23 cellular contexts compared by ENCODE assay signal in genomic region chr17:64177346-64178010, GRCh38. TPM values are rescaled to one million over a fixed set of nuclear protein-coding genes. Genes with fewer than 3 reads are reported as not detected.
DNase-seq lines count a peak whose midpoint lies in the region; ATAC-seq, FAIRE-seq and TF ChIP-seq lines count a peak whose summit lies in the region.
"Had no signal": no experiment of that assay in that cellular context is flagged by ENCODE, and none has a peak within 500 bp of the region (broad histone marks: within the 10 kb centered on the region; RNA-seq: fewer than 3 reads in every experiment).

No MANE protein-coding gene starts in this region.

- TF ChIP-seq CTCF in astrocyte (IDR thresholded peaks at IDR 0.05; ENCODE audit: insufficient read depth, low read depth, low read length) (no peak), right lobe of liver (IDR thresholded peaks at IDR 0.05) (no peak), foreskin keratinocyte (conservative IDR thresholded peaks at IDR 0.05) (no peak)

- peaks cover 24% of the 10 kb centered on the region for H3K36me3 Mint-ChIP-seq in astrocyte (ENCODE audit: low read depth, unreplicated experiment)
- H3K36me3 Mint-ChIP-seq in effector memory CD8-positive, alpha-beta T cell (ENCODE audit: insufficient read depth), result peaks cover 3% of the 10 kb centered on the region

- 48% methylated on average over 7 of the region's 7 CpGs for WGBS in right lobe of liver (ENCODE audit: insufficient coverage, low coverage, low lambda C conversion rate, missing lambda C conversion rate)

- H3K9me3 ChIP-seq in astrocyte (ENCODE audit: insufficient read depth, low read depth, low read length) (no peaks in the 10 kb centered on the region), right lobe of liver (no peaks in the 10 kb centered on the region), skeletal muscle tissue (ENCODE audit: control insufficient read depth in 3 of 3, low read length in 3 of 3) (no peaks in the 10 kb centered on the region)
- H3K9me3 ChIP-seq: tibial nerve had no signal

- H3K4me3 ChIP-seq in astrocyte (ENCODE audit: insufficient read depth, low read depth, low read length) (no peak overlapping the region), right lobe of liver (no peak overlapping the region), skeletal muscle tissue (ENCODE audit: low read length in 3 of 3) (no peak overlapping the region)
- H3K4me3 ChIP-seq: HAP-1, tibial nerve had no signal

- peaks cover 4% of the 10 kb centered on the region for H3K4me1 ChIP-seq in astrocyte (ENCODE audit: insufficient read depth, low read length)
- H3K4me1 ChIP-seq in right lobe of liver, result peaks cover 0 to 62% (median 17%) of the 10 kb centered on the region in 4 donors
- peaks cover 59 to 61% (median 60%) of the 10 kb centered on the region in 3 donors for H3K4me1 ChIP-seq in skeletal muscle tissue (ENCODE audit: control insufficient read depth in 3 of 3, insufficient read depth in 3 of 3, low read length in 3 of 3)
- H3K4me1 ChIP-seq in foreskin keratinocyte, result no peaks in the 10 kb centered on the region
- H3K4me1 ChIP-seq: HAP-1 had no signal

- intact Hi-C loops in right lobe of liver (cut with DNase I), result no loop called here

- H3K4me1 Mint-ChIP-seq in astrocyte (ENCODE audit: low read depth, unreplicated experiment), result peaks cover 25% of the 10 kb centered on the region
- no peaks in the 10 kb centered on the region for H3K4me1 Mint-ChIP-seq in effector memory CD8-positive, alpha-beta T cell (ENCODE audit: low read depth in 2 of 2)
- H3K4me1 Mint-ChIP-seq: activated naive CD8-positive, alpha-beta T cell treated with anti-CD3 and anti-CD28 coated beads for 36 hours; WTC11 had no signal

- H3K4me2 ChIP-seq in astrocyte (ENCODE audit: low read length), result no peak overlapping the region

- no peak overlapping the region for H3K27ac ChIP-seq in astrocyte (ENCODE audit: low read depth, low read length)
- H3K27ac ChIP-seq in right lobe of liver, result peak overlapping the region in 2 of 3 donors; percentile 35 to 64
- H3K27ac ChIP-seq in skeletal muscle tissue (ENCODE audit: low read depth, low read length), result peak overlapping the region; percentile 84
- no peak overlapping the region for H3K27ac ChIP-seq in foreskin keratinocyte
- H3K27ac ChIP-seq: brain microvascular endothelial cell had no signal

- ATAC-seq in right lobe of liver, result peak in 1 of 4 donors; percentile 8
- ATAC-seq in effector memory CD8-positive, alpha-beta T cell (replicated peaks), result no peak
- no peak for ATAC-seq in foreskin keratinocyte
- ATAC-seq: WTC11 had no signal

- TF ChIP-seq POLR2A in right lobe of liver (IDR thresholded peaks at IDR 0.05), result no peak

- no peaks in the 10 kb centered on the region for H3K27me3 Mint-ChIP-seq in astrocyte (ENCODE audit: low read depth, unreplicated experiment)
- no peaks in the 10 kb centered on the region for H3K27me3 Mint-ChIP-seq in effector memory CD8-positive, alpha-beta T cell
- H3K27me3 Mint-ChIP-seq: activated naive CD8-positive, alpha-beta T cell treated with anti-CD3 and anti-CD28 coated beads for 36 hours; CD4-positive, alpha-beta T cell had no signal

- H3K36me3 ChIP-seq in astrocyte (ENCODE audit: insufficient read depth, low read length), result peaks cover 4% of the 10 kb centered on the region
- peaks cover 0 to 5% (median 4%) of the 10 kb centered on the region in 4 donors for H3K36me3 ChIP-seq in right lobe of liver
- peaks cover 0 to 3% (median 0%) of the 10 kb centered on the region in 3 donors for H3K36me3 ChIP-seq in skeletal muscle tissue (ENCODE audit: control insufficient read depth in 3 of 3, insufficient read depth in 3 of 3, low read length in 3 of 3)
- H3K36me3 ChIP-seq: brain microvascular endothelial cell had no signal

- no peak overlapping the region for H3K4me3 Mint-ChIP-seq in astrocyte (ENCODE audit: unreplicated experiment)
- no peak overlapping the region for H3K4me3 Mint-ChIP-seq in effector memory CD8-positive, alpha-beta T cell
- H3K4me3 Mint-ChIP-seq: activated naive CD8-positive, alpha-beta T cell treated with anti-CD3 and anti-CD28 coated beads for 36 hours; CD4-positive, alpha-beta T cell; WTC11 had no signal

- H3K79me2 ChIP-seq in astrocyte (ENCODE audit: insufficient read depth, low read length), result no peaks in the 10 kb centered on the region

- H3K9ac ChIP-seq in astrocyte (ENCODE audit: low read length), result no peak overlapping the region
- peak overlapping the region; percentile 26 to 63 (median 61) for H3K9ac ChIP-seq in skeletal muscle tissue (ENCODE audit: low read depth in 1 of 3, low read length in 3 of 3)

- H3K9me3 Mint-ChIP-seq in astrocyte (ENCODE audit: unreplicated experiment), result no peaks in the 10 kb centered on the region
- no peaks in the 10 kb centered on the region for H3K9me3 Mint-ChIP-seq in effector memory CD8-positive, alpha-beta T cell
- H3K9me3 Mint-ChIP-seq: CD4-positive, alpha-beta T cell had no signal

- FAIRE-seq in astrocyte (lab: Jason Lieb, UNC), result no peak
- FAIRE-seq: GM19239, HTR-8/SVneo had no signal

- no peak overlapping the region for H2AFZ ChIP-seq in astrocyte (ENCODE audit: low read depth, low read length)

- H3K27me3 ChIP-seq in astrocyte (ENCODE audit: insufficient read depth, low read length), result no peaks in the 10 kb centered on the region
- no peaks in the 10 kb centered on the region for H3K27me3 ChIP-seq in right lobe of liver
- H3K27me3 ChIP-seq in skeletal muscle tissue (ENCODE audit: control insufficient read depth in 3 of 3, insufficient read depth in 3 of 3, low read length in 3 of 3), result no peaks in the 10 kb centered on the region
- no peaks in the 10 kb centered on the region for H3K27me3 ChIP-seq in foreskin keratinocyte
- H3K27me3 ChIP-seq: brain microvascular endothelial cell, tibial nerve had no signal

- peak; percentile 44 for DNase-seq in LHCN-M2 (ENCODE audit: low read depth)
- DNase-seq in astrocyte (ENCODE audit: low read depth), result no peak
- no peak for DNase-seq in right lobe of liver
- no peak for DNase-seq in effector memory CD8-positive, alpha-beta T cell
- DNase-seq in Ammon's horn (ENCODE audit: low spot score), result no peak
- DNase-seq in NCI-H2081 (lab: John Stamatoyannopoulos, UW), result no peak
- DNase-seq in foreskin keratinocyte, result no peak
- DNase-seq: activated CD8-positive, alpha-beta memory T cell treated with anti-CD3 and anti-CD28 coated beads, Interleukin-2, amount 50 U/mL, for 4 hours; activated naive CD8-positive, alpha-beta T cell treated with anti-CD3 and anti-CD28 coated beads for 36 hours; brain microvascular endothelial cell; CD4-positive, alpha-beta T cell; islet precursor cell; KG1; NCI-H1694; NCI-H2171 treated with DMSO at 0.1 percent for 48 hours; stimulated activated naive CD4-positive, alpha-beta T cell treated with Interleukin-2 at 50 U/mL for 16 hours; T-helper 9 cell had no signal

- H3K27ac Mint-ChIP-seq in astrocyte (ENCODE audit: unreplicated experiment), result peak overlapping the region; percentile 95
- H3K27ac Mint-ChIP-seq in effector memory CD8-positive, alpha-beta T cell, result no peak overlapping the region
- H3K27ac Mint-ChIP-seq: activated naive CD8-positive, alpha-beta T cell treated with anti-CD3 and anti-CD28 coated beads for 36 hours; CD4-positive, alpha-beta T cell; WTC11 had no signal

- H4K20me1 ChIP-seq in astrocyte (ENCODE audit: insufficient read depth, low read length), result no peaks in the 10 kb centered on the region

RNA-seq across cellular contexts. Expression of gene ERN1, which starts 47.5 kb away (rescaled TPM):
- total RNA-seq in LHCN-M2 (2014; rRNA removed) (2.9 and 3.8 TPM in 2 replicates), astrocyte (9.1 and 11.7 TPM in 2 replicates), right lobe of liver (10 to 100 TPM; 22.7 to 47.6 (median 28.7) TPM), skeletal muscle tissue (5.7 TPM), foreskin keratinocyte (5.1 and 5.3 TPM in 2 replicates)
- 1.8 TPM for polyA plus RNA-seq in LHCN-M2 (2012)
- polyA plus RNA-seq in foreskin keratinocyte, result 1.6 and 1.7 TPM in 2 replicates

Comparison
In these comparisons a context has a peak if more than half of its experiments do, and no peak if none do; other contexts are left out.
1. H3K27ac ChIP-seq: peak in right lobe of liver (2 of 3) and skeletal muscle tissue (single experiment); none in astrocyte (single experiment) and foreskin keratinocyte (single experiment).